ENCODE assay signal across 8 cellular contexts in the genomic region with DNA sequence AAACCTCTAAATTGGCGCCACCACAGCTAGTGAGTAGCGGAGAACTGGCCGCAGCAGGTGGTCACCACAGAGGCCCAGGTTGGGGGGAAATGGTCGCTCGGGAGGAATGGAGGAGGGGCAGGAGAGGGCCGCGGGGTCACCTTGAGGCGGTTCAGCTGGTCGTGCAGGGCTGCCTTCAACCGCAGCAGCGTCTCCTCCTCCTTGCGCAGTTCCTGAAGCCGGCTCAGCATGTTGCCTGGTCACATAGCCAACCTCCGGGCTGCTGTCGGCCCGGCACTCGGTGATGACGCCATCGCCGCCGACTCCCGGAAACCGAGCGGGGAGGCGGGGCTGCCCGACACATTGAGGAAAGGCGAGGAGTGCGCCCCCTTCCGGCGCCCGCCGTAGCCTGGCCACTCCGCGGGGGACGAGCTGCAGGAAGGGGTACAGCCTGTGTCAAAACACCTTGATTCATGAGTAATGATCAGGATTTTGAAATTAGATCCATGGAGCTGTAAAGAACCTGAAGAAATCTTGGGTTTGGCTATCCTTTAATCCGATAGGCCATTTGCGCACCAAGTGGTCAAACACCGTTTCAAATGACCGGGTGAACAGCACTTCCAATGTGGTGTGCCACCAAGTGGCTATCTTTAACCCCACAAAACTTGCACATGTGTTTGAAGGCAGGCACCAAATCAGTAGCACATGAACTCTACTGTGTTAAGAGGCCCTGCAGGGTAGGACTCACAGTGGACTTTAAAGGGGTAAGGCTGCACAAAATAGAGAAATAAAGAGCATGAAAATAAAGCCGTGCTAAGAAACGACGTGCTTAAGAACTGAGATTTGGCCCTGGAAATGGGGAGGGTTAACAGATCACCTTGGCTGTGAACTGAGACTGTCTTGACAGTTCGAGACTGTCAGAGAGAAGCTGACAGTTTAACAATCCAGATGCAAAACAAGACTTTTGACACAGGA. TPM values are rescaled to one million over a fixed set of nuclear protein-coding genes. Genes with fewer than 3 reads are reported as not detected.
DNase-seq lines count a peak whose midpoint lies in the region; ATAC-seq lines count a peak whose summit lies in the region.

A gene with protein sequence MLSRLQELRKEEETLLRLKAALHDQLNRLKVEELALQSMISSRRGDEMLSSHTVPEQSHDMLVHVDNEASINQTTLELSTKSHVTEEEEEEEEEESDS (minus strand): TSS at position 261 of the 954 bp plus-strand sequence. CDS start 31 bp downstream, at position 230.

- peaks cover 26% of the 10 kb centered on the region for H3K4me1 ChIP-seq in effector memory CD4-positive, alpha-beta T cell (ENCODE audit: control insufficient read depth, insufficient read depth, low read length, poor library complexity, severe bottlenecking)

- H3K9me3 ChIP-seq in effector memory CD4-positive, alpha-beta T cell (ENCODE audit: control insufficient read depth, low read length), result no peaks in the 10 kb centered on the region

- peak within 1 kb of the TSS; percentile 98 for H3K27ac Mint-ChIP-seq in memory B cell

- no peaks in the 10 kb centered on the region for H3K27me3 ChIP-seq in effector memory CD4-positive, alpha-beta T cell (replicated peaks; ENCODE audit: control insufficient read depth, insufficient read depth, low read length, poor library complexity, severe bottlenecking)

- peak within 1 kb of the TSS; percentile 98 for H3K4me3 Mint-ChIP-seq in memory B cell

- no peaks in the 10 kb centered on the region for H3K27me3 Mint-ChIP-seq in memory B cell

- peaks cover 19% of the 10 kb centered on the region for H3K36me3 Mint-ChIP-seq in memory B cell

- no peaks in the 10 kb centered on the region for H3K9me3 Mint-ChIP-seq in memory B cell

- ATAC-seq in GM19463 (IDR thresholded peaks at IDR 0.05; ENCODE audit: unreplicated experiment) (peak; percentile 88), memory B cell (ENCODE audit: low read depth) (peak; percentile 92)

- H3K4me1 Mint-ChIP-seq in memory B cell, result peaks cover 17% of the 10 kb centered on the region

- peak within 1 kb of the TSS; percentile 92 for H3K4me3 ChIP-seq in effector memory CD4-positive, alpha-beta T cell (ENCODE audit: insufficient read depth, low read depth, low read length, poor library complexity, severe bottlenecking)

- CTCF ChIA-PET in activated CD8-positive, alpha-beta memory T cell treated with anti-CD3 and anti-CD28 coated beads for 36 hours (lab: Charles Lee), result interaction anchor here (0.7 to 2.5 kb wide), 13 partner anchors 9 to 200 kb away, joined by 3 to 20 read pairs (median 5); a partner anchor contains a TSS

- H3K27ac ChIP-seq in effector memory CD4-positive, alpha-beta T cell (ENCODE audit: insufficient read depth, low read length, poor library complexity, severe bottlenecking), result peak within 1 kb of the TSS; percentile 90

- H3K36me3 ChIP-seq in effector memory CD4-positive, alpha-beta T cell (ENCODE audit: control insufficient read depth, insufficient read depth, low read length), result peaks cover 74% of the 10 kb centered on the region

- DNase-seq in COLO668 (lab: John Stamatoyannopoulos, UW; ENCODE audit: unreplicated experiment), result peak; percentile 96
- peak; percentile 77 for DNase-seq in HS-5 (ENCODE audit: low read depth)
- peak; percentile 85 to 91 for DNase-seq in NOMO-1 (lab: John Stamatoyannopoulos, UW; ENCODE audit: unreplicated experiment in 2 of 2)
- peak; percentile 95 to 96 (median 96) for DNase-seq in effector memory CD4-positive, alpha-beta T cell
- DNase-seq in memory B cell (ENCODE audit: low spot score in 2 of 2), result peak; percentile 96 to 99
- peak; percentile 96 for DNase-seq in stimulated activated CD8-positive, alpha-beta memory T cell treated with anti-CD3 and anti-CD28 coated beads, Interleukin-12 subunit alpha, Interleukin-12 subunit beta, amount 100 ng/mL, for 4 hours (ENCODE audit: low read depth)

- POLR2A ChIA-PET in activated CD8-positive, alpha-beta memory T cell treated with anti-CD3 and anti-CD28 coated beads for 36 hours (lab: Charles Lee), result interaction anchor here (1.5 to 4.1 kb wide), 4 partner anchors 18 to 142 kb away, joined by 5 to 31 read pairs (median 14); a partner anchor contains a TSS

RNA-seq across cellular contexts. Expression of the gene that starts here (rescaled TPM):
- 10 to 100 TPM; 48.6 to 49.3 TPM for total RNA-seq in activated CD8-positive, alpha-beta memory T cell treated with anti-CD3 and anti-CD28 coated beads for 36 hours

Comparison
In these comparisons a context has a peak if more than half of its experiments do, and no peak if none do; other contexts are left out.
1. Peak in every context shown above with its lines: DNase-seq, ATAC-seq, H3K4me3 ChIP-seq and H3K27ac ChIP-seq.